Comparison of ENCODE assay signal across 9 cellular contexts in genomic region chr7:37832194-37832593, GRCh38. TPM values are rescaled to one million over a fixed set of nuclear protein-coding genes. Genes with fewer than 3 reads are reported as not detected.
A peak's percentile ranks its signal among the peaks of the same experiment; 100 is the strongest.
DNase-seq lines count a peak whose midpoint lies in the region; ATAC-seq and TF ChIP-seq lines count a peak whose summit lies in the region.
"Had no signal": no experiment of that assay in that cellular context is flagged by ENCODE, and none has a peak within 500 bp of the region (broad histone marks: within the 10 kb centered on the region; RNA-seq: fewer than 3 reads in every experiment).

No MANE protein-coding gene starts in this region.

- DNase-seq in GM10248 (ENCODE audit: extremely low spot score) (peak; percentile 36), M059J (ENCODE audit: low read depth) (peak; percentile 41), amygdala (lab: John Stamatoyannopoulos, UW) (peak in 54 of 56 donors; percentile 4 to 85 (median 52)), lower lobe of right lung (peak; percentile 79), NCI-H82 treated with DMSO at 0.1 percent for 48 hours (lab: John Stamatoyannopoulos, UW; ENCODE audit: unreplicated experiment) (no peak), SKM-1 (lab: John Stamatoyannopoulos, UW; ENCODE audit: unreplicated experiment) (no peak), DMS79 treated with DMSO at 0.1 percent for 48 hours (lab: John Stamatoyannopoulos, UW) (no peak)

- intact Hi-C loops in lower lobe of right lung (cut with DNase I): no loop called here

- H3K27me3 ChIP-seq in lower lobe of right lung (ENCODE audit: low read depth): no peaks in the 10 kb centered on the region

- H3K9me3 ChIP-seq in lower lobe of right lung: no peaks in the 10 kb centered on the region

- H3K4me1 ChIP-seq in lower lobe of right lung: peaks cover 16% of the 10 kb centered on the region

- POLR2A ChIA-PET in GM10248 (lab: Yijun Ruan, JAX): no interaction called here

- ATAC-seq in GM21528 (IDR thresholded peaks at IDR 0.05; ENCODE audit: low FRiP score, unreplicated experiment) (peak; percentile 75), lower lobe of right lung (peak; percentile 92 to 95)

- H3K4me3 ChIP-seq in lower lobe of right lung: no peak overlapping the region

- CTCF ChIA-PET in GM10248 (lab: Yijun Ruan, JAX): interaction anchor here (0.7 to 4.4 kb wide), 20 partner anchors 10 to 631 kb away, joined by 3 to 12 read pairs (median 4); no protein-coding TSS in a partner anchor

- TF ChIP-seq CTCF in GM10248 (IDR thresholded peaks at IDR 0.05; ENCODE audit: control extremely low read depth, extremely low read depth, low read depth, missing control alignments): peak; percentile 59
- peak; percentile 45 for TF ChIP-seq CTCF in lower lobe of right lung (IDR thresholded peaks at IDR 0.05)

- H3K27ac ChIP-seq in lower lobe of right lung: no peak overlapping the region

- H3K36me3 ChIP-seq in lower lobe of right lung: no peaks in the 10 kb centered on the region

RNA-seq across cellular contexts. Expression of gene NME8, which starts 16.2 kb away (rescaled TPM):
- not detected in 2 replicates for total RNA-seq in M059J (2014; rRNA removed; shearing (Covaris generic))
- not detected for total RNA-seq in lower lobe of right lung
- total RNA-seq: dermis microvascular lymphatic vessel endothelial cell had no signal

Comparison
In these comparisons a context has a peak if more than half of its experiments do, and no peak if none do; other contexts are left out.
1. DNase-seq: peak in GM10248 (single experiment), M059J (single experiment), amygdala (54 of 56) and lower lobe of right lung (single experiment); none in NCI-H82 treated with DMSO at 0.1 percent for 48 hours (single experiment), SKM-1 (single experiment) and DMS79 treated with DMSO at 0.1 percent for 48 hours (single experiment).